Comparison of ENCODE assay signal across 10 cellular contexts in the genomic region with DNA sequence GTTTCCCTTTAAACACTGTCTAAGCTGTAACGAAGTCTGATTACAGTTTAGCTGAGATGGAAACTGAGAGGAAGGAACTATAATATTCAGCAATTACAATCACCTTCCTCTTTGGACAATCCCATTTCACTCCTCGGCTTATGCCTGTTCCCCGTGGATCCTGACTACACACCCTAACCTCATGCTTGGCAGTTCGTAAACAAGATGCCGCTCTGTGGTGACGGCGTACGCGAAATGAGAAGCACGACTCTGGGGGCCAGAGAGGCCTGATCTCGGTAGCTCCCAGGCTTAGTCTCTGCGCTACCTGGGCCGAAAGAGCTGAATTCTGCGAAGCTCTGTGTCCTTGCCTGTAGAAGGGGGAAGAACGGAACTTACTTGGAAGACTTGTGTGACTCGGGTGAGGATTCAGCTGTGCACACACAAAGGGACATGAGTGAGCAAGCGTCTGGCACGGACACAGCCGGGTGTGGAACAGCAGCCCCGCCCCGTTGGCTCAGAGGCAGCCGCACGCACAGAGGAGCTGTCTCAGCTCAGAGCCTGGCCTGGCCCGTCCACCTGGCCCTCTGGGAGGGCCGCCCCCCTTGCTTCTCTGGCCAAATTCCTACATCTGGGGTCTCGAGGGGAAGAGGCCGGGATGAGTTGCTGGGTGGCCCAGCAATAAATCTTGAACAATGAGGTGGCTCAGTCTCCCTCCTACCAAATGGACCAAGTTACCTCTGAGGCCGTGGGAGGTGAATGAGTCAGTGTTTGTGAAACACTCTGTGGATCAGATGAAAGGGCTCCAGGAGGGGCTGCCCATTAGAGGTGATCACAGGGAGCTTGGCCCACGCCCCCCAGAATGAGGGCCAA.
A peak's percentile ranks its signal among the peaks of the same experiment; 100 is the strongest.
DNase-seq lines count a peak whose midpoint lies in the region; ATAC-seq and TF ChIP-seq lines count a peak whose summit lies in the region.
"Had no signal": no experiment of that assay in that cellular context is flagged by ENCODE, and none has a peak within 500 bp of the region (broad histone marks: within the 10 kb centered on the region; RNA-seq: fewer than 3 reads in every experiment).

No MANE protein-coding gene starts in this region.

- TF ChIP-seq CTCF in breast epithelium (IDR thresholded peaks at IDR 0.05) (no peak), vagina (IDR thresholded peaks at IDR 0.05) (no peak)

- H3K36me3 ChIP-seq in breast epithelium = no peaks in the 10 kb centered on the region
- no peaks in the 10 kb centered on the region for H3K36me3 ChIP-seq in vagina
- H3K36me3 ChIP-seq: thyroid gland had no signal

- H3K27me3 ChIP-seq in breast epithelium (no peaks in the 10 kb centered on the region), vagina (no peaks in the 10 kb centered on the region)
- H3K27me3 ChIP-seq: thyroid gland had no signal

- H3K4me1 ChIP-seq in breast epithelium = no peaks in the 10 kb centered on the region
- H3K4me1 ChIP-seq in vagina = peaks cover 10% of the 10 kb centered on the region
- H3K4me1 ChIP-seq: thyroid gland had no signal

- H3K9me3 ChIP-seq in breast epithelium (no peaks in the 10 kb centered on the region), vagina (no peaks in the 10 kb centered on the region)
- H3K9me3 ChIP-seq: thyroid gland had no signal

- no peak for TF ChIP-seq POLR2A in breast epithelium (IDR thresholded peaks at IDR 0.05)
- no peak for TF ChIP-seq POLR2A in vagina (IDR thresholded peaks at IDR 0.05)

- H3K4me3 ChIP-seq in breast epithelium (peak overlapping the region; percentile 12 to 40 (median 15)), vagina (peak overlapping the region in 1 of 2 donors; percentile 33)
- H3K4me3 ChIP-seq: thyroid gland had no signal

- DNase-seq in stimulated activated CD4-positive, alpha-beta T cell treated with anti-CD3 and anti-CD28 coated beads, Interleukin-4, amount 100 ng/mL, for 1 hour = peak; percentile 24
- no peak for DNase-seq in stimulated activated CD4-positive, alpha-beta T cell treated with anti-CD3 and anti-CD28 coated beads, Interleukin-12 subunit alpha, Interleukin-12 subunit beta, amount 100 ng/mL, for 4 hours
- DNase-seq in breast epithelium (ENCODE audit: low spot score in 2 of 2) (no peak), mucosa of gallbladder (ENCODE audit: low spot score) (peak; percentile 62), vagina (ENCODE audit: extremely low spot score in 2 of 2) (no peak), NCI-H1436 (lab: John Stamatoyannopoulos, UW) (no peak), dedifferentiated amniotic fluid mesenchymal stem cell (ENCODE audit: extremely low spot score) (no peak)
- DNase-seq: CD8-positive, alpha-beta memory T cell; thyroid gland had no signal

- no peak for ATAC-seq in GM21528 (IDR thresholded peaks at IDR 0.05; ENCODE audit: low FRiP score, unreplicated experiment)

- intact Hi-C loops in breast epithelium (cut with DNase I; ENCODE audit: low total_unique reads) (no loop called here), vagina (cut with DNase I) (no loop called here)

- H3K27ac ChIP-seq in breast epithelium (no peak overlapping the region), vagina (peak overlapping the region; percentile 23)
- H3K27ac ChIP-seq: thyroid gland had no signal

Comparison
In these comparisons a context has a peak if more than half of its experiments do, and no peak if none do; other contexts are left out.
1. DNase-seq: peak in stimulated activated CD4-positive, alpha-beta T cell treated with anti-CD3 and anti-CD28 coated beads, Interleukin-4, amount 100 ng/mL, for 1 hour (single experiment) and mucosa of gallbladder (single experiment); none in stimulated activated CD4-positive, alpha-beta T cell treated with anti-CD3 and anti-CD28 coated beads, Interleukin-12 subunit alpha, Interleukin-12 subunit beta, amount 100 ng/mL, for 4 hours (single experiment), breast epithelium (0 of 2), vagina (0 of 2), NCI-H1436 (single experiment) and dedifferentiated amniotic fluid mesenchymal stem cell (single experiment).